ENCODE assay signal across 1 cellular context in genomic region chr6:28161410-28162079, GRCh38.
A peak's percentile ranks its signal among the peaks of the same experiment; 100 is the strongest.
TF ChIP-seq lines count a peak whose summit lies in the region.

No MANE protein-coding gene starts in this region.

TF ChIP-seq in HepG2, 621 proteins besides CTCF, POLR2A, EP300 and RAD21 (continued from another document and continues in another):
- TF ChIP-seq ZNF614 (CRISPR knock-in tag; IDR thresholded peaks at IDR 0.05; ENCODE audit: borderline replicate concordance) = peak; percentile 68; the same call in 1 of the 2 replicates
- peak; percentile 79 for TF ChIP-seq IRF2 (CRISPR knock-in tag; IDR thresholded peaks at IDR 0.05)
- TF ChIP-seq SIX4 (CRISPR knock-in tag; IDR thresholded peaks at IDR 0.05) = no peak
- no peak for TF ChIP-seq AHDC1 (CRISPR knock-in tag; IDR thresholded peaks at IDR 0.05; ENCODE audit: borderline replicate concordance)
- TF ChIP-seq ZFP91 (CRISPR knock-in tag; IDR thresholded peaks at IDR 0.05; ENCODE audit: borderline replicate concordance) = peak; percentile 85; the same call in 1 of the 2 replicates
- TF ChIP-seq ZFY (CRISPR knock-in tag; IDR thresholded peaks at IDR 0.05) = peak; percentile 92
- no peak for TF ChIP-seq NFIB (CRISPR knock-in tag; IDR thresholded peaks at IDR 0.05; ENCODE audit: borderline replicate concordance)
- peak; percentile 56; the same call in 1 of the 2 replicates for TF ChIP-seq NR1H2 (CRISPR knock-in tag; IDR thresholded peaks at IDR 0.05; ENCODE audit: borderline replicate concordance, low read depth)
- peak; percentile 76; the same call in 1 of the 2 replicates for TF ChIP-seq AHR (CRISPR knock-in tag; IDR thresholded peaks at IDR 0.05)
- TF ChIP-seq, protein P1, sequence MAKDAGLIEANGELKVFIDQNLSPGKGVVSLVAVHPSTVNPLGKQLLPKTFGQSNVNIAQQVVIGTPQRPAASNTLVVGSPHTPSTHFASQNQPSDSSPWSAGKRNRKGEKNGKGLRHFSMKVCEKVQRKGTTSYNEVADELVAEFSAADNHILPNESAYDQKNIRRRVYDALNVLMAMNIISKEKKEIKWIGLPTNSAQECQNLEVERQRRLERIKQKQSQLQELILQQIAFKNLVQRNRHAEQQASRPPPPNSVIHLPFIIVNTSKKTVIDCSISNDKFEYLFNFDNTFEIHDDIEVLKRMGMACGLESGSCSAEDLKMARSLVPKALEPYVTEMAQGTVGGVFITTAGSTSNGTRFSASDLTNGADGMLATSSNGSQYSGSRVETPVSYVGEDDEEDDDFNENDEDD (CRISPR knock-in tag; IDR thresholded peaks at IDR 0.05; ENCODE audit: borderline replicate concordance) = peak; percentile 55; the same call in 1 of the 2 replicates
- TF ChIP-seq REXO4 (CRISPR knock-in tag; IDR thresholded peaks at IDR 0.05; ENCODE audit: borderline replicate concordance) = no peak
- no peak for TF ChIP-seq ZNF703 (CRISPR knock-in tag; IDR thresholded peaks at IDR 0.05; ENCODE audit: borderline replicate concordance)
- TF ChIP-seq ZNF670 (CRISPR knock-in tag; IDR thresholded peaks at IDR 0.05; ENCODE audit: borderline replicate concordance) = no peak
- TF ChIP-seq ZNF414 (CRISPR knock-in tag; IDR thresholded peaks at IDR 0.05) = no peak
- no peak for TF ChIP-seq USF2 (IDR thresholded peaks at IDR 0.05; ENCODE audit: low read depth, low read length)
- no peak for TF ChIP-seq USF2 (CRISPR knock-in tag; IDR thresholded peaks at IDR 0.05; ENCODE audit: borderline replicate concordance)
- TF ChIP-seq MXI1 (IDR thresholded peaks at IDR 0.05; ENCODE audit: borderline replicate concordance, low read depth, low read length) = peak; percentile 62; the same call in 1 of the 3 replicates
- TF ChIP-seq, protein P2, sequence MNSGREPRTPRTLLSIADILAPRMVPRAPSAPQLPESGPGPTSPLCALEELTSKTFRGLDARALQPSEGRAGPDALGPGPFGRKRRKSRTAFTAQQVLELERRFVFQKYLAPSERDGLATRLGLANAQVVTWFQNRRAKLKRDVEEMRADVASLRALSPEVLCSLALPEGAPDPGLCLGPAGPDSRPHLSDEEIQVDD (CRISPR knock-in tag; IDR thresholded peaks at IDR 0.05; ENCODE audit: borderline replicate concordance) = 0 out of 2 replicates have a peak, but pooled peaks have one; percentile 55
- 0 out of 2 replicates have a peak, but pooled peaks have one; percentile 43 for TF ChIP-seq POGK (CRISPR knock-in tag; conservative IDR thresholded peaks at IDR 0.05)
- no peak for TF ChIP-seq ZBTB2 (CRISPR knock-in tag; IDR thresholded peaks at IDR 0.05; ENCODE audit: low read depth)
- TF ChIP-seq ZFP62 (CRISPR knock-in tag; IDR thresholded peaks at IDR 0.05) = no peak
- peak; percentile 23; the same call in 1 of the 2 replicates for TF ChIP-seq JUND (CRISPR knock-in tag; IDR thresholded peaks at IDR 0.05)
- 0 out of 2 replicates have a peak, but pooled peaks have one; percentile 41 for TF ChIP-seq ZNF343 (CRISPR knock-in tag; IDR thresholded peaks at IDR 0.05)
- no peak for TF ChIP-seq HMGA1 (CRISPR knock-in tag; conservative IDR thresholded peaks at IDR 0.05)
- TF ChIP-seq SATB2 (CRISPR knock-in tag; IDR thresholded peaks at IDR 0.05) = no peak
- TF ChIP-seq RFXAP (CRISPR knock-in tag; IDR thresholded peaks at IDR 0.05; ENCODE audit: borderline replicate concordance) = peak; percentile 51; the same call in 1 of the 2 replicates
- TF ChIP-seq ZFP90 (CRISPR knock-in tag; IDR thresholded peaks at IDR 0.05; ENCODE audit: borderline replicate concordance) = 0 out of 2 replicates have a peak, but pooled peaks have one; percentile 1
- peak; percentile 66; the same call in 1 of the 2 replicates for TF ChIP-seq KMT2A (CRISPR knock-in tag; IDR thresholded peaks at IDR 0.05)
- TF ChIP-seq RORA (CRISPR knock-in tag; IDR thresholded peaks at IDR 0.05) = no peak
- no peak for TF ChIP-seq HINFP (CRISPR knock-in tag; IDR thresholded peaks at IDR 0.05; ENCODE audit: low read depth)
- no peak for TF ChIP-seq ZKSCAN1 (IDR thresholded peaks at IDR 0.05; ENCODE audit: low read length)
- no peak for TF ChIP-seq NFE2L2 (IDR thresholded peaks at IDR 0.05; ENCODE audit: low read length)
- no peak for TF ChIP-seq SMARCE1 (IDR thresholded peaks at IDR 0.05; ENCODE audit: borderline replicate concordance)
- TF ChIP-seq TOE1 (CRISPR knock-in tag; IDR thresholded peaks at IDR 0.05) = no peak
- TF ChIP-seq KLF9 (CRISPR knock-in tag; IDR thresholded peaks at IDR 0.05; ENCODE audit: low read depth) = 0 out of 2 replicates have a peak, but pooled peaks have one; percentile 48
- no peak for TF ChIP-seq PRPF4 (IDR thresholded peaks at IDR 0.05; ENCODE audit: low read depth, low read length, poor library complexity, severe bottlenecking)
- peak; percentile 69; the same call in 1 of the 2 replicates for TF ChIP-seq MIXL1 (CRISPR knock-in tag; IDR thresholded peaks at IDR 0.05)
- no peak for TF ChIP-seq ZNF354B (CRISPR knock-in tag; IDR thresholded peaks at IDR 0.05)
- TF ChIP-seq, protein P3, sequence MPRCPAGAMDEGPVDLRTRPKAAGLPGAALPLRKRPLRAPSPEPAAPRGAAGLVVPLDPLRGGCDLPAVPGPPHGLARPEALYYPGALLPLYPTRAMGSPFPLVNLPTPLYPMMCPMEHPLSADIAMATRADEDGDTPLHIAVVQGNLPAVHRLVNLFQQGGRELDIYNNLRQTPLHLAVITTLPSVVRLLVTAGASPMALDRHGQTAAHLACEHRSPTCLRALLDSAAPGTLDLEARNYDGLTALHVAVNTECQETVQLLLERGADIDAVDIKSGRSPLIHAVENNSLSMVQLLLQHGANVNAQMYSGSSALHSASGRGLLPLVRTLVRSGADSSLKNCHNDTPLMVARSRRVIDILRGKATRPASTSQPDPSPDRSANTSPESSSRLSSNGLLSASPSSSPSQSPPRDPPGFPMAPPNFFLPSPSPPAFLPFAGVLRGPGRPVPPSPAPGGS (CRISPR knock-in tag; IDR thresholded peaks at IDR 0.05) = peak; percentile 85; the same call in 1 of the 2 replicates
